In genomic region chr6:142870787-142871371, GRCh38 we compare ENCODE assay signal across 1 cellular context.
TF ChIP-seq lines count a peak whose summit lies in the region.

No MANE protein-coding gene starts in this region.

TF ChIP-seq in K562, 482 proteins besides CTCF, POLR2A, EP300 and RAD21 (continued from another document):
- TF ChIP-seq CREB5 (CRISPR knock-in tag; IDR thresholded peaks at IDR 0.05) (no peak), E2F8 (IDR thresholded peaks at IDR 0.05; ENCODE audit: low read depth, partially characterized antibody) (no peak), SMC3 (conservative IDR thresholded peaks at IDR 0.05; ENCODE audit: insufficient read depth, low read depth, low read length) (no peak), MNT (conservative IDR thresholded peaks at IDR 0.05) (no peak), ZNF695 (CRISPR knock-in tag; IDR thresholded peaks at IDR 0.05) (no peak), PML (IDR thresholded peaks at IDR 0.05; ENCODE audit: low read length) (no peak), CHD7 (IDR thresholded peaks at IDR 0.05; ENCODE audit: low read depth, low read length) (no peak), POLR2H (tag; IDR thresholded peaks at IDR 0.05; ENCODE audit: low read depth) (no peak), PTTG1 (tag; IDR thresholded peaks at IDR 0.05; ENCODE audit: low read depth) (no peak), ZNF143 (CRISPR knock-in tag; IDR thresholded peaks at IDR 0.05) (no peak), PHF21A (IDR thresholded peaks at IDR 0.05; ENCODE audit: borderline replicate concordance, low read depth) (no peak), CEBPG (CRISPR knock-in tag; IDR thresholded peaks at IDR 0.05) (no peak), CEBPG (tag; conservative IDR thresholded peaks at IDR 0.05 in 1 of 2, IDR thresholded peaks at IDR 0.05 in 1 of 2) (peak; percentile 63 to 92), ZNF384 (IDR thresholded peaks at IDR 0.05; ENCODE audit: low read depth, low read length) (no peak)
- TF ChIP-seq, protein P1, sequence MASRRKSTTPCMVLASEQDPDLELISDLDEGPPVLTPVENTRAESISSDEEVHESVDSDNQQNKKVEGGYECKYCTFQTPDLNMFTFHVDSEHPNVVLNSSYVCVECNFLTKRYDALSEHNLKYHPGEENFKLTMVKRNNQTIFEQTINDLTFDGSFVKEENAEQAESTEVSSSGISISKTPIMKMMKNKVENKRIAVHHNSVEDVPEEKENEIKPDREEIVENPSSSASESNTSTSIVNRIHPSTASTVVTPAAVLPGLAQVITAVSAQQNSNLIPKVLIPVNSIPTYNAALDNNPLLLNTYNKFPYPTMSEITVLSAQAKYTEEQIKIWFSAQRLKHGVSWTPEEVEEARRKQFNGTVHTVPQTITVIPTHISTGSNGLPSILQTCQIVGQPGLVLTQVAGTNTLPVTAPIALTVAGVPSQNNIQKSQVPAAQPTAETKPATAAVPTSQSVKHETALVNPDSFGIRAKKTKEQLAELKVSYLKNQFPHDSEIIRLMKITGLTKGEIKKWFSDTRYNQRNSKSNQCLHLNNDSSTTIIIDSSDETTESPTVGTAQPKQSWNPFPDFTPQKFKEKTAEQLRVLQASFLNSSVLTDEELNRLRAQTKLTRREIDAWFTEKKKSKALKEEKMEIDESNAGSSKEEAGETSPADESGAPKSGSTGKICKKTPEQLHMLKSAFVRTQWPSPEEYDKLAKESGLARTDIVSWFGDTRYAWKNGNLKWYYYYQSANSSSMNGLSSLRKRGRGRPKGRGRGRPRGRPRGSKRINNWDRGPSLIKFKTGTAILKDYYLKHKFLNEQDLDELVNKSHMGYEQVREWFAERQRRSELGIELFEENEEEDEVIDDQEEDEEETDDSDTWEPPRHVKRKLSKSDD (conservative IDR thresholded peaks at IDR 0.05; ENCODE audit: low read length): no peak
